In genomic region chr6:37137201-37137880, GRCh38 we compare ENCODE assay signal across 8 cellular contexts. TPM values are rescaled to one million over a fixed set of nuclear protein-coding genes. Genes with fewer than 3 reads are reported as not detected.
DNase-seq lines count a peak whose midpoint lies in the region; ATAC-seq and TF ChIP-seq lines count a peak whose summit lies in the region.

No MANE protein-coding gene starts in this region.

- peak overlapping the region; percentile 68 to 98 (median 91) for H3K27ac Mint-ChIP-seq in brain

- peaks cover 0 to 5% (median 0%) of the 10 kb centered on the region in 5 experiments for H3K9me3 Mint-ChIP-seq in brain

- H2AFZ ChIP-seq in PC-3 (ENCODE audit: low read length): peak overlapping the region; percentile 35

- TSS peak; percentile 57 for BruUV-seq in PC-3 (replicated peaks; lab: Mats Ljungman, UMichigan)

- POLR2A ChIA-PET in PC-3 (lab: Charles Lee; ENCODE audit: unreplicated experiment): interaction anchor here (0.5 to 0.7 kb wide), 5 partner anchors 26 to 35 kb away, joined by 3 to 7 read pairs (median 4); no protein-coding TSS in a partner anchor

- peak overlapping the region; percentile 68 to 81 (median 70) for H3K4me3 Mint-ChIP-seq in brain

- no peaks in the 10 kb centered on the region for H3K9me3 ChIP-seq in PC-3 (ENCODE audit: low read length)

- peaks cover 70% of the 10 kb centered on the region for H3K4me1 Mint-ChIP-seq in brain

- peaks cover 3% of the 10 kb centered on the region for H3F3A ChIP-seq in PC-3 (ENCODE audit: low read length, unreplicated experiment)

- H3K27ac ChIP-seq in PC-3 (ENCODE audit: low read length): peak overlapping the region; percentile 99

- H3K27me3 Mint-ChIP-seq in brain: peaks cover 4% of the 10 kb centered on the region

- DNase-seq in GM04503 (ENCODE audit: low read depth): peak; percentile 98
- DNase-seq in PC-3: peak; percentile 98
- peak; percentile 100 for DNase-seq in iris pigment epithelial cell (ENCODE audit: low read depth)
- peak; percentile 33 to 47 for DNase-seq in stimulated activated CD8-positive, alpha-beta memory T cell treated with anti-CD3 and anti-CD28 coated beads, Interleukin-15, amount 100 ng/mL, for 48 hours (ENCODE audit: low read depth in 2 of 2)
- no peak for DNase-seq in GOT3 (lab: John Stamatoyannopoulos, UW)

- no peaks in the 10 kb centered on the region for H3K36me3 Mint-ChIP-seq in brain

- no peaks in the 10 kb centered on the region for H3K27me3 ChIP-seq in PC-3 (ENCODE audit: low read length)

- intact Hi-C loops in PC-3 (cut with micrococcal nuclease): loop anchor here (1.0 kb wide), 1 partner anchor 34 kb away; no protein-coding TSS in a partner anchor

- H3K4me2 ChIP-seq in PC-3 (ENCODE audit: low read length): peak overlapping the region; percentile 88

- H3K4me1 ChIP-seq in PC-3 (ENCODE audit: insufficient read depth, low read length): peaks cover 69% of the 10 kb centered on the region

- H3K36me3 ChIP-seq in PC-3 (ENCODE audit: low read depth, low read length): no peaks in the 10 kb centered on the region

- H3K9me2 ChIP-seq in PC-3 (replicated peaks; ENCODE audit: low read length): no peaks in the 10 kb centered on the region

- no peaks in the 10 kb centered on the region for H3K79me2 ChIP-seq in PC-3 (ENCODE audit: low read length)

- ATAC-seq in PC-3: peak; percentile 61
- no peak for ATAC-seq in GM18870 (IDR thresholded peaks at IDR 0.05; ENCODE audit: unreplicated experiment)
- ATAC-seq in GM21723 (IDR thresholded peaks at IDR 0.05; ENCODE audit: unreplicated experiment): no peak

- H3K9ac ChIP-seq in PC-3 (ENCODE audit: low read length): peak overlapping the region; percentile 82

- H3K4me3 ChIP-seq in PC-3 (ENCODE audit: low read length): peak overlapping the region; percentile 37; the same call in 1 of the 2 replicates

- TF ChIP-seq CTCF in PC-3 (conservative IDR thresholded peaks at IDR 0.05; ENCODE audit: low read depth, low read length) (no peak), brain (conservative IDR thresholded peaks at IDR 0.05) (no peak)

- CTCF ChIA-PET in PC-3 (lab: Charles Lee): interaction anchor here (0.8 to 1.2 kb wide), 3 partner anchors 34 to 119 kb away, joined by 3 to 8 read pairs (median 5); no protein-coding TSS in a partner anchor

- no peaks in the 10 kb centered on the region for H4K20me1 ChIP-seq in PC-3 (ENCODE audit: low read length)

RNA-seq across cellular contexts. Expression of gene PIM1, which starts 32.6 kb away (rescaled TPM):
- 74.1 and 93.3 TPM in 2 replicates for total RNA-seq in PC-3 (2014; rRNA removed)
- 102 TPM for polyA plus RNA-seq in brain (ENCODE audit: insufficient read depth, low read depth, low replicate concordance)
